24 cellular contexts compared by ENCODE assay signal in the genomic region with DNA sequence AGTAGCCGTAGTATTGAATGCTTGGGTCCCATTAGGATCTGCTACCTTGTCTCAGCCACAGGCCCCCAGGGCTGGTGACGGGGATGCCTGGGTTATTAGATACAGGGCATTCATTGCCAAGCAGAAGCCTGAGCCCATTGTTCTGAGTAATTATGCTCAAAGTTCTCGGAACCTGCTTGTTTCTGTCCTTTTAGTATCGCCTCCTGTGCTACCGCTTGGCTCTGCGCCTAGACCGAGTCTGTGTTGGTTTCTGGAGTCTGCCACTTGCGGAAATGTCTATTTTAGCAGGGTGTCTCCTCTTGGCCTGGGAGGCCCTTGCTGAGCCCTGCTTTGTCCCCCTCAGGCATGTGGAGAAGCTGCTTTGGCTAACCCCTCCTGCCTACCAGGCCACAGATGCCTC.
DNase-seq lines count a peak whose midpoint lies in the region; ATAC-seq and TF ChIP-seq lines count a peak whose summit lies in the region.
"Had no signal": no experiment of that assay in that cellular context is flagged by ENCODE, and none has a peak within 500 bp of the region (broad histone marks: within the 10 kb centered on the region; RNA-seq: fewer than 3 reads in every experiment).

No MANE protein-coding gene starts in this region.

- H3K4me3 Mint-ChIP-seq in osteocyte (ENCODE audit: unreplicated experiment) = no peak overlapping the region
- H3K4me3 Mint-ChIP-seq in MCF 10A (ENCODE audit: unreplicated experiment) = no peak overlapping the region
- no peak overlapping the region for H3K4me3 Mint-ChIP-seq in natural killer cell
- H3K4me3 Mint-ChIP-seq: activated CD4-positive, alpha-beta T cell treated with anti-CD3 and anti-CD28 coated beads for 36 hours; CD4-positive, CD25-positive, alpha-beta regulatory T cell; HFFc6; neural progenitor cell; stimulated activated effector memory CD8-positive, alpha-beta T cell treated with anti-CD3 and anti-CD28 coated beads, Interleukin-12 subunit alpha, Interleukin-12 subunit beta, amount 100 ng/mL, for 72 hours; T-helper 17 cell had no signal

- no TSS peak for BruUV-seq in MCF 10A (replicated peaks; lab: Mats Ljungman, UMichigan)

- peak; percentile 21 for TF ChIP-seq CTCF in left ventricle myocardium inferior (IDR thresholded peaks at IDR 0.05; ENCODE audit: borderline replicate concordance)
- TF ChIP-seq CTCF in osteocyte (IDR thresholded peaks at IDR 0.05) = no peak
- TF ChIP-seq CTCF in MCF 10A (IDR thresholded peaks at IDR 0.05; ENCODE audit: unreplicated experiment) = no peak
- no peak for TF ChIP-seq CTCF in natural killer cell (IDR thresholded peaks at IDR 0.05)

- H3K9me3 Mint-ChIP-seq in osteocyte (ENCODE audit: unreplicated experiment) = peaks cover 4% of the 10 kb centered on the region
- H3K9me3 Mint-ChIP-seq in MCF 10A (ENCODE audit: unreplicated experiment) = peaks cover 2% of the 10 kb centered on the region
- H3K9me3 Mint-ChIP-seq in natural killer cell = no peaks in the 10 kb centered on the region

- H3K27ac ChIP-seq in left ventricle myocardium inferior (replicated peaks) = peak overlapping the region; percentile 67
- H3K27ac ChIP-seq: neural progenitor cell, suprapubic skin had no signal

- H3K27ac Mint-ChIP-seq in osteocyte (ENCODE audit: unreplicated experiment) (no peak overlapping the region), MCF 10A (ENCODE audit: low read depth, unreplicated experiment) (no peak overlapping the region), natural killer cell (no peak overlapping the region)
- H3K27ac Mint-ChIP-seq: activated CD4-positive, alpha-beta T cell treated with anti-CD3 and anti-CD28 coated beads for 36 hours; activated naive CD4-positive, alpha-beta T cell treated with anti-CD3 and anti-CD28 coated beads, Interleukin-2, amount 50 U/mL, for 72 hours; CD4-positive, CD25-positive, alpha-beta regulatory T cell; HFFc6; progenitor cell of endocrine pancreas; stimulated activated effector memory CD8-positive, alpha-beta T cell treated with anti-CD3 and anti-CD28 coated beads, Interleukin-12 subunit alpha, Interleukin-12 subunit beta, amount 100 ng/mL, for 72 hours; T-helper 17 cell had no signal

- POLR2A ChIA-PET in MCF 10A (lab: Yijun Ruan, JAX) = interaction anchor here (1.4 kb wide), 1 partner anchor 27 kb away, joined by 4 read pairs; no protein-coding TSS in a partner anchor

- H3K36me3 ChIP-seq in left ventricle myocardium inferior = no peaks in the 10 kb centered on the region
- H3K36me3 ChIP-seq: esophagus muscularis mucosa, neural progenitor cell, suprapubic skin had no signal

- CTCF ChIA-PET in MCF 10A (lab: Yijun Ruan, JAX) = interaction anchor here (0.5 kb wide), 1 partner anchor 371 kb away, joined by 4 read pairs; no protein-coding TSS in a partner anchor

- H3K4me1 ChIP-seq in left ventricle myocardium inferior = peaks cover 19% of the 10 kb centered on the region
- H3K4me1 ChIP-seq: suprapubic skin had no signal

- H3K36me3 Mint-ChIP-seq in osteocyte (ENCODE audit: unreplicated experiment) (no peaks in the 10 kb centered on the region), MCF 10A (ENCODE audit: insufficient read depth, unreplicated experiment) (no peaks in the 10 kb centered on the region), natural killer cell (no peaks in the 10 kb centered on the region)
- H3K36me3 Mint-ChIP-seq: activated naive CD4-positive, alpha-beta T cell treated with anti-CD3 and anti-CD28 coated beads, Interleukin-2, amount 50 U/mL, for 72 hours; CD4-positive, CD25-positive, alpha-beta regulatory T cell; neural progenitor cell; stimulated activated effector memory CD8-positive, alpha-beta T cell treated with anti-CD3 and anti-CD28 coated beads, Interleukin-12 subunit alpha, Interleukin-12 subunit beta, amount 100 ng/mL, for 72 hours had no signal

- no peaks in the 10 kb centered on the region for H3K9me3 ChIP-seq in left ventricle myocardium inferior (replicated peaks)
- H3K9me3 ChIP-seq: esophagus muscularis mucosa, suprapubic skin had no signal

- H3K4me1 Mint-ChIP-seq in osteocyte (ENCODE audit: unreplicated experiment) = peaks cover 11% of the 10 kb centered on the region
- H3K4me1 Mint-ChIP-seq in MCF 10A (ENCODE audit: insufficient read depth, unreplicated experiment) = no peaks in the 10 kb centered on the region
- H3K4me1 Mint-ChIP-seq in natural killer cell = no peaks in the 10 kb centered on the region
- H3K4me1 Mint-ChIP-seq: activated CD4-positive, alpha-beta T cell treated with anti-CD3 and anti-CD28 coated beads for 36 hours; CD4-positive, CD25-positive, alpha-beta regulatory T cell; stimulated activated effector memory CD8-positive, alpha-beta T cell treated with anti-CD3 and anti-CD28 coated beads, Interleukin-12 subunit alpha, Interleukin-12 subunit beta, amount 100 ng/mL, for 72 hours; T-helper 17 cell had no signal

- intact Hi-C loops in left ventricle myocardium inferior (cut with micrococcal nuclease) = no loop called here
- intact Hi-C loops in MCF 10A (cut with micrococcal nuclease) = no loop called here
- intact Hi-C loops in natural killer cell (cut with micrococcal nuclease) = no loop called here

- no peaks in the 10 kb centered on the region for H3K27me3 Mint-ChIP-seq in osteocyte (ENCODE audit: unreplicated experiment)
- no peaks in the 10 kb centered on the region for H3K27me3 Mint-ChIP-seq in MCF 10A (ENCODE audit: insufficient read depth, unreplicated experiment)
- H3K27me3 Mint-ChIP-seq in natural killer cell (ENCODE audit: low read depth in 2 of 2) = peaks cover 7 to 12% of the 10 kb centered on the region in 2 donors
- H3K27me3 Mint-ChIP-seq: activated CD4-positive, alpha-beta T cell treated with anti-CD3 and anti-CD28 coated beads for 36 hours; CD4-positive, CD25-positive, alpha-beta regulatory T cell; T-helper 17 cell had no signal

- DNase-seq in COR-L47 (lab: John Stamatoyannopoulos, UW) (peak; percentile 10), NCI-H748 (lab: John Stamatoyannopoulos, UW; ENCODE audit: unreplicated experiment) (peak; percentile 81), left ventricle myocardium inferior (peak; percentile 62), osteocyte (ENCODE audit: extremely low spot score, unreplicated experiment) (peak; percentile 71), MCF 10A (ENCODE audit: unreplicated experiment) (no peak), GM19240 (ENCODE audit: insufficient read length, low spot score) (no peak), natural killer cell (no peak)
- DNase-seq: activated CD4-positive, alpha-beta T cell treated with anti-CD3 and anti-CD28 coated beads for 36 hours; CD4-positive, CD25-positive, alpha-beta regulatory T cell; effector CD8-positive, alpha-beta T cell; HFFc6; KG1; NCI-H1930; small intestine; stimulated activated CD4-positive, alpha-beta T cell treated with anti-CD3 and anti-CD28 coated beads, Interleukin-2, amount 100 ng/mL, for 24 hours; T-helper 17 cell had no signal

- H3K4me3 ChIP-seq in left ventricle myocardium inferior = no peak overlapping the region
- H3K4me3 ChIP-seq: esophagus muscularis mucosa, neural progenitor cell, suprapubic skin had no signal

- H3K27me3 ChIP-seq in left ventricle myocardium inferior (ENCODE audit: low read depth) = peaks cover 6% of the 10 kb centered on the region
- H3K27me3 ChIP-seq: esophagus muscularis mucosa, neural progenitor cell, suprapubic skin had no signal

- ATAC-seq in GM19467 (IDR thresholded peaks at IDR 0.05; ENCODE audit: unreplicated experiment) (no peak), natural killer cell (no peak)
- ATAC-seq: activated CD4-positive, alpha-beta T cell treated with anti-CD3 and anti-CD28 coated beads for 36 hours; activated naive CD4-positive, alpha-beta T cell treated with anti-CD3 and anti-CD28 coated beads, Interleukin-2, amount 50 U/mL, for 72 hours; Panc1; stimulated activated effector memory CD8-positive, alpha-beta T cell treated with anti-CD3 and anti-CD28 coated beads, Interleukin-12 subunit alpha, Interleukin-12 subunit beta, amount 100 ng/mL, for 72 hours; T-helper 17 cell had no signal

Comparison
In these comparisons a context has a peak if more than half of its experiments do, and no peak if none do; other contexts are left out.
1. DNase-seq: peak in COR-L47 (single experiment), NCI-H748 (single experiment), left ventricle myocardium inferior (single experiment) and osteocyte (single experiment); none in MCF 10A (single experiment), GM19240 (single experiment) and natural killer cell (single experiment).